ENCODE assay signal across 24 cellular contexts in the genomic region with DNA sequence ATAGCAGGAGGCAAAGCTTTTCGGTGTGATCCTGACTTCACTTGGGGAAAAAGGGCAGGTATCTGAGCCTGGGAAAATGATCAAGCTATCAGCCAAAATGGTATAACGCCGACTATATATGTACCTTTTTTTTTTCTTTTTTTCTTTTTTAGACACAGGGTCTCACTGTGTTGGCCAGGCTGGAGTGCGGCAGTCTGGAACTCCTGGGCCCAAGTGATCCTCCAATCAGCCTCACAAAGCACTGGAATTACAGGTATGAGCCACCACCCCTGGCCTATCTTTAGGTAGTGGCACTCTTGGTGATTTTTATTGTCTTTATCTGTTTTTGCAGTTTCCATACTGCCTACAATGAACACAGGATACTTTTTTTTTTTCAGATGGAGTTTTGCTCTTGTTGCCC. TPM values are rescaled to one million over a fixed set of nuclear protein-coding genes. Genes with fewer than 3 reads are reported as not detected.
DNase-seq lines count a peak whose midpoint lies in the region; ATAC-seq and TF ChIP-seq lines count a peak whose summit lies in the region.
"Had no signal": no experiment of that assay in that cellular context is flagged by ENCODE, and none has a peak within 500 bp of the region (broad histone marks: within the 10 kb centered on the region; RNA-seq: fewer than 3 reads in every experiment).

No MANE protein-coding gene starts in this region.

- H3K9me3 ChIP-seq in DND-41 (ENCODE audit: insufficient read depth, low read length, severe bottlenecking), result no peaks in the 10 kb centered on the region
- H3K9me3 ChIP-seq: prostate gland, vagina had no signal

- POLR2A ChIA-PET in activated CD4-positive, alpha-beta T cell treated with anti-CD3 and anti-CD28 coated beads for 36 hours (lab: Charles Lee), result no interaction called here

- peak overlapping the region; percentile 65 for H3K4me3 Mint-ChIP-seq in activated CD4-positive, alpha-beta T cell treated with anti-CD3 and anti-CD28 coated beads for 36 hours
- peak overlapping the region; percentile 64 for H3K4me3 Mint-ChIP-seq in activated T-helper 17 cell treated with anti-CD3 and anti-CD28 coated beads, Interleukin-2, amount 50 U/mL, for 72 hours
- H3K4me3 Mint-ChIP-seq in naive B cell, result peak overlapping the region; percentile 47 to 81 (median 74)
- H3K4me3 Mint-ChIP-seq: nephron progenitor cell had no signal

- no peak for TF ChIP-seq CTCF in DND-41 (IDR thresholded peaks at IDR 0.05; ENCODE audit: borderline replicate concordance, extremely low read depth, low read length, poor library complexity, severe bottlenecking)

- H3K27me3 ChIP-seq in DND-41 (ENCODE audit: insufficient read depth, low read length, poor library complexity), result no peaks in the 10 kb centered on the region

- no peak for ATAC-seq in activated CD4-positive, alpha-beta T cell treated with anti-CD3 and anti-CD28 coated beads for 36 hours
- no peak for ATAC-seq in DND-41 (ENCODE audit: insufficient read depth, low read depth)
- no peak for ATAC-seq in activated T-helper 17 cell treated with anti-CD3 and anti-CD28 coated beads, Interleukin-2, amount 50 U/mL, for 72 hours (replicated peaks)
- ATAC-seq in naive B cell (ENCODE audit: low read depth in 2 of 2), result no peak
- ATAC-seq in GM21390 (IDR thresholded peaks at IDR 0.05; ENCODE audit: unreplicated experiment), result no peak
- ATAC-seq: foreskin keratinocyte had no signal

- peaks cover 23% of the 10 kb centered on the region for H3K27me3 Mint-ChIP-seq in activated CD4-positive, alpha-beta T cell treated with anti-CD3 and anti-CD28 coated beads for 36 hours
- H3K27me3 Mint-ChIP-seq in activated T-helper 17 cell treated with anti-CD3 and anti-CD28 coated beads, Interleukin-2, amount 50 U/mL, for 72 hours, result peaks cover 19% of the 10 kb centered on the region
- H3K27me3 Mint-ChIP-seq in naive B cell, result peaks cover 18 to 36% (median 27%) of the 10 kb centered on the region in 3 donors

- peaks cover 33% of the 10 kb centered on the region for H3K79me2 ChIP-seq in DND-41 (ENCODE audit: insufficient read depth, low read length)

- H3K36me3 Mint-ChIP-seq in activated CD4-positive, alpha-beta T cell treated with anti-CD3 and anti-CD28 coated beads for 36 hours (ENCODE audit: low read depth), result peaks cover 19% of the 10 kb centered on the region
- peaks cover 30% of the 10 kb centered on the region for H3K36me3 Mint-ChIP-seq in activated T-helper 17 cell treated with anti-CD3 and anti-CD28 coated beads, Interleukin-2, amount 50 U/mL, for 72 hours (ENCODE audit: low read depth)
- H3K36me3 Mint-ChIP-seq in naive B cell, result peaks cover 5 to 8% of the 10 kb centered on the region in 2 donors

- H4K20me1 ChIP-seq in DND-41 (ENCODE audit: insufficient read depth, low read length), result peaks cover 18% of the 10 kb centered on the region

- no peak overlapping the region for H2AFZ ChIP-seq in DND-41 (ENCODE audit: low read depth, low read length)

- DNase-seq in activated CD4-positive, alpha-beta T cell treated with anti-CD3 and anti-CD28 coated beads for 36 hours, result no peak
- DNase-seq in activated CD4-positive, alpha-beta T cell treated with anti-CD3 and anti-CD28 coated beads, Interleukin-2, amount 50 U/mL, for 48 hours, result no peak
- DNase-seq in DND-41, result no peak
- no peak for DNase-seq in naive B cell
- DNase-seq in AG08395 (ENCODE audit: low spot score), result no peak
- no peak for DNase-seq in DMS 273 treated with DMSO at 0.1 percent for 48 hours (lab: John Stamatoyannopoulos, UW)
- DNase-seq: foreskin keratinocyte; HCEC 1CT; hippocampal formation; mesenchymal stem cell; NCI-H1417; nephron progenitor cell; SHP77; stimulated activated CD4-positive, alpha-beta T cell treated with anti-CD3 and anti-CD28 coated beads, Interleukin-4, amount 100 ng/mL, for 1 hour had no signal

- peaks cover 25% of the 10 kb centered on the region for H3K36me3 ChIP-seq in DND-41 (ENCODE audit: insufficient read depth, low read length)
- H3K36me3 ChIP-seq: prostate gland had no signal

- H3K4me1 ChIP-seq in DND-41 (ENCODE audit: insufficient read depth, low read length), result peaks cover 34% of the 10 kb centered on the region

- no peak overlapping the region for H3K4me2 ChIP-seq in DND-41 (ENCODE audit: insufficient read depth, low read length)

- peak overlapping the region; percentile 88 for H3K9ac ChIP-seq in DND-41 (ENCODE audit: low read depth, low read length)

- no peaks in the 10 kb centered on the region for H3K9me3 Mint-ChIP-seq in activated CD4-positive, alpha-beta T cell treated with anti-CD3 and anti-CD28 coated beads for 36 hours (ENCODE audit: low read depth)
- H3K9me3 Mint-ChIP-seq in activated T-helper 17 cell treated with anti-CD3 and anti-CD28 coated beads, Interleukin-2, amount 50 U/mL, for 72 hours, result no peaks in the 10 kb centered on the region
- H3K9me3 Mint-ChIP-seq in naive B cell, result no peaks in the 10 kb centered on the region
- H3K9me3 Mint-ChIP-seq: nephron progenitor cell had no signal

- H3K4me1 Mint-ChIP-seq in activated CD4-positive, alpha-beta T cell treated with anti-CD3 and anti-CD28 coated beads for 36 hours, result peaks cover 15% of the 10 kb centered on the region
- peaks cover 9% of the 10 kb centered on the region for H3K4me1 Mint-ChIP-seq in activated T-helper 17 cell treated with anti-CD3 and anti-CD28 coated beads, Interleukin-2, amount 50 U/mL, for 72 hours
- H3K4me1 Mint-ChIP-seq in naive B cell, result peaks cover 5 to 28% (median 20%) of the 10 kb centered on the region in 3 donors

- no peak overlapping the region for H3K4me3 ChIP-seq in DND-41 (ENCODE audit: low read depth in 1 of 2, low read length in 2 of 2)
- H3K4me3 ChIP-seq: prostate gland, vagina had no signal

- intact Hi-C loops in activated CD4-positive, alpha-beta T cell treated with anti-CD3 and anti-CD28 coated beads for 36 hours (cut with DNase I, micrococcal nuclease), result loop anchor here in 1 of 2 experiments (2.0 to 10.0 kb wide), 4 partner anchors 210 to 725 kb away; a partner anchor contains a TSS

- no peak overlapping the region for H3K27ac Mint-ChIP-seq in activated CD4-positive, alpha-beta T cell treated with anti-CD3 and anti-CD28 coated beads for 36 hours
- H3K27ac Mint-ChIP-seq in activated T-helper 17 cell treated with anti-CD3 and anti-CD28 coated beads, Interleukin-2, amount 50 U/mL, for 72 hours, result no peak overlapping the region
- H3K27ac Mint-ChIP-seq in naive B cell, result peak overlapping the region in 1 of 6 donors; percentile 21
- H3K27ac Mint-ChIP-seq: nephron progenitor cell had no signal

- no peak overlapping the region for H3K27ac ChIP-seq in DND-41 (ENCODE audit: low read length)
- H3K27ac ChIP-seq: foreskin keratinocyte, prostate gland had no signal

- CTCF ChIA-PET in activated CD4-positive, alpha-beta T cell treated with anti-CD3 and anti-CD28 coated beads for 36 hours (lab: Charles Lee), result interaction anchor here (1.3 to 2.3 kb wide), 3 partner anchors 10 to 31 kb away, joined by 4 to 12 read pairs (median 4); a partner anchor contains a TSS

RNA-seq across cellular contexts. Expression of a gene that starts 1.3 kb away (rescaled TPM):
- total RNA-seq in activated CD4-positive, alpha-beta T cell treated with anti-CD3 and anti-CD28 coated beads for 36 hours, result 10 to 100 TPM; 31.9 to 35.4 TPM
- total RNA-seq in activated T-helper 17 cell treated with anti-CD3 and anti-CD28 coated beads, Interleukin-2, amount 50 U/mL, for 72 hours, result 10 to 100 TPM; 26.7 to 62.4 TPM
- 10 to 100 TPM in 4 of 6 donors, 1 to 10 TPM in 2; 5.4 to 16.2 (median 11.6) TPM for polyA plus RNA-seq in naive B cell (ENCODE audit: low read depth in 6 of 6)

RNA-seq across cellular contexts. Expression of a gene that starts 6.9 kb away (rescaled TPM):
- not detected for total RNA-seq in activated CD4-positive, alpha-beta T cell treated with anti-CD3 and anti-CD28 coated beads for 36 hours
- total RNA-seq in activated T-helper 17 cell treated with anti-CD3 and anti-CD28 coated beads, Interleukin-2, amount 50 U/mL, for 72 hours, result not detected
- polyA plus RNA-seq in naive B cell (ENCODE audit: low read depth in 6 of 6), result not detected
- total RNA-seq: A172, epithelial cell of proximal tubule, foreskin keratinocyte, kidney epithelial cell, OCI-LY7, prostate gland, smooth muscle cell, vagina had no signal
- polyA plus RNA-seq: BJ, foreskin keratinocyte, smooth muscle cell had no signal

RNA-seq across cellular contexts. Expression of a gene that starts 23.8 kb away (rescaled TPM):
- under 1 TPM; 0.16 to 0.25 TPM for total RNA-seq in activated CD4-positive, alpha-beta T cell treated with anti-CD3 and anti-CD28 coated beads for 36 hours
- total RNA-seq in activated T-helper 17 cell treated with anti-CD3 and anti-CD28 coated beads, Interleukin-2, amount 50 U/mL, for 72 hours, result under 1 TPM; 0.39 to 0.40 TPM
- polyA plus RNA-seq in naive B cell (ENCODE audit: low read depth in 6 of 6), result not detected
- total RNA-seq: OCI-LY7 had no signal

RNA-seq across cellular contexts. Expression of a gene that starts 31.2 kb away (rescaled TPM):
- total RNA-seq in activated CD4-positive, alpha-beta T cell treated with anti-CD3 and anti-CD28 coated beads for 36 hours, result 10 to 100 TPM; 13.5 to 15.2 TPM
- total RNA-seq in activated T-helper 17 cell treated with anti-CD3 and anti-CD28 coated beads, Interleukin-2, amount 50 U/mL, for 72 hours, result 10 to 100 TPM; 20.1 to 21.9 TPM
- under 1 TPM in 4 of 6 donors, not detected in 2; 0.12 to 0.61 (median 0.26) TPM for polyA plus RNA-seq in naive B cell (ENCODE audit: low read depth in 6 of 6)
- total RNA-seq: OCI-LY7 had no signal

RNA-seq across cellular contexts. Expression of a gene that starts 37.7 kb away (rescaled TPM):
- total RNA-seq in activated CD4-positive, alpha-beta T cell treated with anti-CD3 and anti-CD28 coated beads for 36 hours, result 100 to 1,000 TPM; 392 to 475 TPM
- 100 to 1,000 TPM; 437 to 506 TPM for total RNA-seq in activated T-helper 17 cell treated with anti-CD3 and anti-CD28 coated beads, Interleukin-2, amount 50 U/mL, for 72 hours
- 100 to 1,000 TPM; 148 to 237 (median 187) TPM for polyA plus RNA-seq in naive B cell (ENCODE audit: low read depth in 6 of 6)
